Comparison of ENCODE assay signal across 1 cellular context in the genomic region with DNA sequence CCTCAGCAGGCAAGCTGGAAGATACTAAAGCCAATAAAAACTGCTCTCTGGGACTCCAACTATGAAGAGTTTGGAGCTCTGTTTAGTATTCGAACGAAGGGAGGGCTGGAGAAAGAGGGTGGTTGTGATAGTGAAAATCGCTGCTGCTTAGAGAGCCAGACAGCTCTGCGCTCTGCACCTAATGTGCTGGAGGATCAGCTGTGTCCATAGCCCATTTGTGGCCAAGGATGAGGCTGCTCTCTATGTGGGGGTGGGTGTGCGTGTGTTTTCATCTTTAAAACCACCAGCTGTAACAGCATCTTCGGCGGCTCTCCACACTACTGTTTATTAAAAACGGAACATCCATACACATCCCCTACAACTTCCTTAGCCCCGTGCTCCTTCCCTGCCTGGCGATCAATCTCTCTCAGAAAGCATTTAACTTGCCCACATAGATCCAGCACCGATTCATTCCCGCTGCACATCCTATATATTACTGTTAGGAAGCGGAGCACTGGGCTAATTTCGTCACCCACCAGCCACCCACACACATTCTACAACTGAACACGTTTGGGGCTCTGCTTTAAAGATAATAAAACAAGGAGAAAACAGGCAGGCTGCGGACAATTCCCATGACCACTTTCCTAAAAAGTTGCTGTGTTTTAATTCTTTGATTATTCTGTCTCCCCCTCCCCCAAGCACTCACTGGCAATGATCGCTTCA.
A peak's percentile ranks its signal among the peaks of the same experiment; 100 is the strongest.
TF ChIP-seq lines count a peak whose summit lies in the region.

No MANE protein-coding gene starts in this region.

TF ChIP-seq in neural cell, 6 proteins besides CTCF, POLR2A, EP300 and RAD21:
- TF ChIP-seq SMC3 (conservative IDR thresholded peaks at IDR 0.05; ENCODE audit: poor library complexity): peak; percentile 33
- peak; percentile 19 for TF ChIP-seq POLR2AphosphoS5 (IDR thresholded peaks at IDR 0.05)
- TF ChIP-seq EZH2 (IDR thresholded peaks at IDR 0.05; ENCODE audit: borderline replicate concordance, insufficient read depth, low read length, poor library complexity, severe bottlenecking): no peak
TF ChIP-seq in neural cell: peak in this region for 2.
